11 cellular contexts compared by ENCODE assay signal in genomic region chr4:140567722-140568121, GRCh38. TPM values are rescaled to one million over a fixed set of nuclear protein-coding genes. Genes with fewer than 3 reads are reported as not detected.
DNase-seq lines count a peak whose midpoint lies in the region; ATAC-seq lines count a peak whose summit lies in the region.
"Had no signal": no experiment of that assay in that cellular context is flagged by ENCODE, and none has a peak within 500 bp of the region (broad histone marks: within the 10 kb centered on the region; RNA-seq: fewer than 3 reads in every experiment).

No MANE protein-coding gene starts in this region.

- no peak overlapping the region for H3K14ac ChIP-seq in trophoblast cell (ENCODE audit: low read length)

- H3K27me3 Mint-ChIP-seq in T-cell = peaks cover 51 to 58% of the 10 kb centered on the region in 2 donors

- WGBS in trophoblast cell (ENCODE audit: extremely low coverage, insufficient coverage, insufficient read length) = no CpG with 5 or more reads among the region's 18 CpGs

- no peak overlapping the region for H3K27ac ChIP-seq in trophoblast cell (ENCODE audit: low read depth, low read length)
- H3K27ac ChIP-seq: skin epidermis had no signal

- no peak overlapping the region for H4K8ac ChIP-seq in trophoblast cell (ENCODE audit: low read depth, low read length)

- H3K4me2 ChIP-seq in trophoblast cell (ENCODE audit: low read length) = peak overlapping the region; percentile 49

- peaks cover 0 to 6% (median 0%) of the 10 kb centered on the region in 3 donors for H3K9me3 Mint-ChIP-seq in T-cell

- no peak overlapping the region for H2AK5ac ChIP-seq in trophoblast cell (ENCODE audit: low read length)

- no peak overlapping the region for H3K27ac Mint-ChIP-seq in T-cell

- H4K91ac ChIP-seq in trophoblast cell (ENCODE audit: low read depth, low read length) = no peak overlapping the region

- H2BK12ac ChIP-seq in trophoblast cell (ENCODE audit: low read length) = no peak overlapping the region

- CTCF ChIA-PET in T-cell (lab: Charles Lee) = no interaction called here

- H3K18ac ChIP-seq in trophoblast cell (ENCODE audit: low read length) = no peak overlapping the region

- no peaks in the 10 kb centered on the region for H3K79me1 ChIP-seq in trophoblast cell (ENCODE audit: low read length)

- no peak overlapping the region for H3K9ac ChIP-seq in trophoblast cell (ENCODE audit: low read length)

- no peak overlapping the region for H3K4ac ChIP-seq in trophoblast cell (ENCODE audit: low read depth, low read length)

- DNase-seq in T-cell (no peak), left ventricle myocardium superior (no peak), trophoblast cell (peak; percentile 5 to 33)
- no peak for DNase-seq in activated CD8-positive, alpha-beta memory T cell treated with anti-CD3 and anti-CD28 coated beads for 24 hours
- no peak for DNase-seq in stimulated activated CD8-positive, alpha-beta memory T cell treated with anti-CD3 and anti-CD28 coated beads, Interleukin-4, amount 100 ng/mL, for 48 hours
- DNase-seq: effector CD4-positive, alpha-beta T cell; NCI-H2171 had no signal

- no peaks in the 10 kb centered on the region for H3K36me3 Mint-ChIP-seq in T-cell

- POLR2A ChIA-PET in T-cell (lab: Charles Lee) = no interaction called here

- H4K12ac ChIP-seq in trophoblast cell (ENCODE audit: low read depth, low read length) = no peak overlapping the region

- no peak overlapping the region for H2BK120ac ChIP-seq in trophoblast cell (ENCODE audit: insufficient read depth, low read length, poor library complexity)

- H3K79me2 ChIP-seq in trophoblast cell (ENCODE audit: control insufficient read depth, insufficient read depth, low read length, poor library complexity) = no peaks in the 10 kb centered on the region

- H3K36me3 ChIP-seq in trophoblast cell (ENCODE audit: control insufficient read depth in 1 of 2, insufficient read depth in 2 of 2, low read length in 2 of 2) = no peaks in the 10 kb centered on the region

- H2AFZ ChIP-seq in trophoblast cell (ENCODE audit: insufficient read depth, low read length, poor library complexity) = no peak overlapping the region

- no peak overlapping the region for H2BK5ac ChIP-seq in trophoblast cell (ENCODE audit: low read depth, low read length, poor library complexity)

- intact Hi-C loops in left ventricle myocardium superior (cut with micrococcal nuclease) = no loop called here

- peaks cover 22 to 24% (median 24%) of the 10 kb centered on the region in 3 donors for H3K4me1 Mint-ChIP-seq in T-cell

- H3K27me3 ChIP-seq in trophoblast cell (ENCODE audit: insufficient read depth, low read length) = peaks cover 35% of the 10 kb centered on the region

- H3K23ac ChIP-seq in trophoblast cell (ENCODE audit: low read length) = no peak overlapping the region

- ATAC-seq in GM19438 (IDR thresholded peaks at IDR 0.05; ENCODE audit: low read depth, unreplicated experiment) = peak; percentile 74
- no peak for ATAC-seq in T-cell (replicated peaks in 1 of 4)
- peak; percentile 57 for ATAC-seq in left ventricle myocardium superior
- ATAC-seq in GM19452 (IDR thresholded peaks at IDR 0.05; ENCODE audit: unreplicated experiment) = no peak
- no peak for ATAC-seq in GM21786 (IDR thresholded peaks at IDR 0.05; ENCODE audit: unreplicated experiment)

- H3K9me3 ChIP-seq in trophoblast cell (ENCODE audit: insufficient read depth, low read depth, low read length) = peaks cover 7% of the 10 kb centered on the region

- peak overlapping the region; percentile 2 to 78 (median 4) for H3K4me3 Mint-ChIP-seq in T-cell

- peaks cover 6 to 9% of the 10 kb centered on the region in 2 experiments for H3K4me1 ChIP-seq in trophoblast cell (ENCODE audit: control insufficient read depth in 1 of 2, insufficient read depth in 2 of 2, low read length in 2 of 2)

- no peak overlapping the region for H3K4me3 ChIP-seq in trophoblast cell (ENCODE audit: low read depth, low read length)

RNA-seq across cellular contexts. Expression of gene UCP1, which starts 1.0 kb away (rescaled TPM):
- total RNA-seq in T-cell = not detected
- not detected for total RNA-seq in left ventricle myocardium superior
- 0.24 and 0.29 TPM in 2 replicates for polyA plus RNA-seq in trophoblast cell (2013)

RNA-seq across cellular contexts. Expression of gene ELMOD2, which starts 43.8 kb away (rescaled TPM):
- total RNA-seq in T-cell (10 to 100 TPM; 11.1 to 22.8 (median 18.8) TPM), left ventricle myocardium superior (15.6 TPM)
- 21.0 and 22.1 TPM in 2 replicates for polyA plus RNA-seq in trophoblast cell (2013)

Comparison
In these comparisons a context has a peak if more than half of its experiments do, and no peak if none do; other contexts are left out.
1. ATAC-seq: peak in GM19438 (single experiment) and left ventricle myocardium superior (single experiment); none in T-cell (0 of 4), GM19452 (single experiment) and GM21786 (single experiment).
2. DNase-seq: peak in trophoblast cell (2 of 2); none in T-cell (0 of 34), left ventricle myocardium superior (single experiment), activated CD8-positive, alpha-beta memory T cell treated with anti-CD3 and anti-CD28 coated beads for 24 hours (single experiment) and stimulated activated CD8-positive, alpha-beta memory T cell treated with anti-CD3 and anti-CD28 coated beads, Interleukin-4, amount 100 ng/mL, for 48 hours (single experiment).